Comparison of ENCODE assay signal across 20 cellular contexts in genomic region chr14:31994391-31995033, GRCh38.
DNase-seq lines count a peak whose midpoint lies in the region; ATAC-seq and TF ChIP-seq lines count a peak whose summit lies in the region.
"Had no signal": no experiment of that assay in that cellular context is flagged by ENCODE, and none has a peak within 500 bp of the region (broad histone marks: within the 10 kb centered on the region; RNA-seq: fewer than 3 reads in every experiment).

No MANE protein-coding gene starts in this region.

- peaks cover 66% of the 10 kb centered on the region for H3K4me1 ChIP-seq in GM23248 (ENCODE audit: insufficient read depth)
- H3K4me1 ChIP-seq in RWPE2 (ENCODE audit: insufficient read depth, poor library complexity, severe bottlenecking): peaks cover 38% of the 10 kb centered on the region
- no peaks in the 10 kb centered on the region for H3K4me1 ChIP-seq in parathyroid adenoma

- in situ Hi-C loops in GM23248 (cut with MboI): no loop called here

- H3K9me3 ChIP-seq in GM23248 (ENCODE audit: low read depth): no peaks in the 10 kb centered on the region
- no peaks in the 10 kb centered on the region for H3K9me3 ChIP-seq in RWPE2 (ENCODE audit: severe bottlenecking)
- no peaks in the 10 kb centered on the region for H3K9me3 ChIP-seq in parathyroid adenoma (ENCODE audit: control insufficient read depth, low read length)
- H3K9me3 ChIP-seq: sigmoid colon, uterus had no signal

- 73 to 80% methylated on average over 3 of the region's 3 CpGs for WGBS in GM23248 (ENCODE audit: low coverage in 1 of 2, low lambda C conversion rate in 2 of 2, missing lambda C conversion rate in 2 of 2), 2 experiments

- H3K79me2 ChIP-seq in GM23248 (ENCODE audit: insufficient read depth): no peaks in the 10 kb centered on the region
- no peaks in the 10 kb centered on the region for H3K79me2 ChIP-seq in parathyroid adenoma

- H3K9ac ChIP-seq in GM23248 (no peak overlapping the region), parathyroid adenoma (no peak overlapping the region)

- H3K4me3 ChIP-seq in GM23248 (no peak overlapping the region), RWPE2 (ENCODE audit: severe bottlenecking) (no peak overlapping the region), fibroblast of mammary gland (ENCODE audit: control insufficient read depth, low read depth, low read length) (no peak overlapping the region), parathyroid adenoma (ENCODE audit: low read depth, low read length) (no peak overlapping the region)
- H3K4me3 ChIP-seq: sigmoid colon, uterus had no signal

- ATAC-seq in RWPE2 (ENCODE audit: low read depth) (no peak), HG02610 (IDR thresholded peaks at IDR 0.05; ENCODE audit: unreplicated experiment) (no peak)
- ATAC-seq: activated T-cell treated with anti-CD3 and anti-CD28 coated beads, Interleukin-2, amount 50 U/mL, for 72 hours; left colon had no signal

- H3K27me3 ChIP-seq in GM23248 (replicated peaks; ENCODE audit: insufficient read depth) (no peaks in the 10 kb centered on the region), RWPE2 (ENCODE audit: insufficient read depth, poor library complexity, severe bottlenecking) (no peaks in the 10 kb centered on the region), parathyroid adenoma (ENCODE audit: control insufficient read depth, insufficient read depth, low read length) (no peaks in the 10 kb centered on the region)
- H3K27me3 ChIP-seq: sigmoid colon, uterus had no signal

- H3K4me2 ChIP-seq in GM23248 (ENCODE audit: unreplicated experiment): no peak overlapping the region
- no peak overlapping the region for H3K4me2 ChIP-seq in parathyroid adenoma (ENCODE audit: low read length)

- H3K27ac ChIP-seq in GM23248: no peak overlapping the region
- peak overlapping the region; percentile 6 for H3K27ac ChIP-seq in RWPE2 (ENCODE audit: poor library complexity, severe bottlenecking)
- H3K27ac ChIP-seq in parathyroid adenoma: no peak overlapping the region
- H3K27ac ChIP-seq: uterus had no signal

- no peaks in the 10 kb centered on the region for H4K20me1 ChIP-seq in GM23248 (ENCODE audit: insufficient read depth)

- H3K36me3 ChIP-seq in GM23248 (ENCODE audit: low read depth) (no peaks in the 10 kb centered on the region), RWPE2 (ENCODE audit: low read depth) (no peaks in the 10 kb centered on the region), parathyroid adenoma (ENCODE audit: control insufficient read depth, insufficient read depth, low read length) (no peaks in the 10 kb centered on the region)
- H3K36me3 ChIP-seq: sigmoid colon, uterus had no signal

- peaks cover 80% of the 10 kb centered on the region for H3F3A ChIP-seq in GM23248 (ENCODE audit: insufficient read depth)

- TF ChIP-seq CTCF in RWPE2 (IDR thresholded peaks at IDR 0.05; ENCODE audit: poor library complexity, severe bottlenecking) (no peak), fibroblast of mammary gland (conservative IDR thresholded peaks at IDR 0.05; ENCODE audit: control insufficient read depth, insufficient read depth, low read depth, low read length) (no peak), parathyroid adenoma (IDR thresholded peaks at IDR 0.05) (no peak)

- no peaks in the 10 kb centered on the region for H3K9me2 ChIP-seq in GM23248 (ENCODE audit: insufficient read depth)

- DNase-seq in GM23248 (peak; percentile 49), RWPE2 (ENCODE audit: low spot score) (no peak), fibroblast of mammary gland (ENCODE audit: low read depth) (peak; percentile 71), nucleus accumbens (lab: John Stamatoyannopoulos, UW) (no peak)
- DNase-seq in stimulated activated CD4-positive, alpha-beta T cell treated with anti-CD3 and anti-CD28 coated beads, Interleukin-4, amount 100 ng/mL, for 4 hours: no peak
- DNase-seq: activated B cell treated with CpG ODN at 0.5 μM for 24 hours; activated T-cell treated with anti-CD3 and anti-CD28 coated beads, Interleukin-2, amount 50 U/mL, for 72 hours; AML-193; cerebellar nuclear complex; effector memory CD4-positive, alpha-beta T cell; H7; KG1; left colon; NCI-H2107; NCI-H526; sigmoid colon; stimulated activated CD4-positive, alpha-beta T cell treated with anti-CD3 and anti-CD28 coated beads, Interleukin-2, amount 100 ng/mL, for 48 hours; uterus had no signal

- no peak overlapping the region for H2AFZ ChIP-seq in GM23248
- peak overlapping the region; percentile 12 for H2AFZ ChIP-seq in parathyroid adenoma

Comparison
In these comparisons a context has a peak if more than half of its experiments do, and no peak if none do; other contexts are left out.
1. DNase-seq: peak in GM23248 (single experiment) and fibroblast of mammary gland (single experiment); none in RWPE2 (single experiment), nucleus accumbens (0 of 56) and stimulated activated CD4-positive, alpha-beta T cell treated with anti-CD3 and anti-CD28 coated beads, Interleukin-4, amount 100 ng/mL, for 4 hours (0 of 2).